In the genomic region with DNA sequence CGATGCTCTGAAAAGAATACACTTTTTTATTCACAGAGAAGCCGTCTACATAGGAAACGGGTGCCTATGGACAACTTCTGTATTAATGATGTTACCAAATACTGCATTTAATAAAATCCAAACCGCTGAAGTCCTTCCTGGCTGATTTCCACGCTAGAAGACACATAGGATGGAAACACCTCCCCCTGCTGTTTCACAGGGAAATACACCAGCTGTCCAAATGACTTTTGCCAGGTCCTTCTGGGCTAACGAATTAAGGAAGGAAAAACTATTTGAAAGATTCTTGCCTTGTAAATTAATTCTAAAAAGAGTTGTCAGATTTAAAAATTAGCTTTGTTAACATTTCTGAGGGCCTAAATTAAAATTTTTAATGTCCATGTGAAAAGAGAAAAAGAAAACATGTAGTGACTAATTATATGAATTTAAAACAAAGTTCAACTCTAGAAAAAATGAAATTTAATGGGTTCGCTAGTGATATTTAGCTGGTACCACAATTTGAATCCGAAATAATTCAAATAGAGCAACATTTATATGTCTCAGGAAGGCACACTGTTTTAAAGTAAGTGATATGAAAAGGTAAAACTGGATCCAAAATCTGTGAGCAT, we compare ENCODE assay signal across 8 cellular contexts.
DNase-seq lines count a peak whose midpoint lies in the region; ATAC-seq, FAIRE-seq and TF ChIP-seq lines count a peak whose summit lies in the region.

No MANE protein-coding gene starts in this region.

- BruUV-seq in mammary epithelial cell (replicated peaks; lab: Mats Ljungman, UMichigan), result no TSS peak

- DNase-seq in AG09309 (ENCODE audit: low read depth) (peak; percentile 41), NCI-H510A treated with DMSO at 0.1 percent for 48 hours (lab: John Stamatoyannopoulos, UW) (peak; percentile 93), mammary epithelial cell (no peak), kidney (no peak), thoracic aorta (ENCODE audit: low spot score) (no peak), T-helper 9 cell (no peak)

- no peak overlapping the region for H2AFZ ChIP-seq in mammary epithelial cell (ENCODE audit: low read depth, low read length)

- H3K27ac ChIP-seq in mammary epithelial cell (ENCODE audit: insufficient read depth, low read depth, low read length), result no peak overlapping the region
- no peak overlapping the region for H3K27ac ChIP-seq in kidney (ENCODE audit: low read depth in 2 of 2, low read length in 2 of 2)
- no peak overlapping the region for H3K27ac ChIP-seq in thoracic aorta

- WGBS in mammary epithelial cell (ENCODE audit: low coverage, missing lambda C conversion rate), result 60% methylated on average over 8 of the region's 8 CpGs

- H3K36me3 ChIP-seq in mammary epithelial cell (ENCODE audit: insufficient read depth, low read length) (no peaks in the 10 kb centered on the region), kidney (ENCODE audit: control insufficient read depth in 1 of 2, insufficient read depth in 2 of 2, low read length in 2 of 2) (no peaks in the 10 kb centered on the region), thoracic aorta (no peaks in the 10 kb centered on the region)

- peaks cover 18% of the 10 kb centered on the region for H3K4me1 ChIP-seq in mammary epithelial cell (ENCODE audit: insufficient read depth, low read length)
- H3K4me1 ChIP-seq in kidney (ENCODE audit: control insufficient read depth in 1 of 2, insufficient read depth in 1 of 2, low read depth in 1 of 2, low read length in 2 of 2), result peaks cover 13 to 23% of the 10 kb centered on the region in 2 donors
- peaks cover 0 to 23% of the 10 kb centered on the region in 2 donors for H3K4me1 ChIP-seq in thoracic aorta (ENCODE audit: control insufficient read depth in 1 of 2, low read depth in 2 of 2)

- H3K9me3 ChIP-seq in mammary epithelial cell (replicated peaks; ENCODE audit: insufficient read depth, low read length) (no peaks in the 10 kb centered on the region), kidney (ENCODE audit: control insufficient read depth in 1 of 2, low read length in 2 of 2) (no peaks in the 10 kb centered on the region), thoracic aorta (no peaks in the 10 kb centered on the region)

- intact Hi-C loops in mammary epithelial cell (cut with micrococcal nuclease), result loop anchor here (1.0 to 5.0 kb wide), 4 partner anchors 31 to 297 kb away; no protein-coding TSS in a partner anchor
- intact Hi-C loops in kidney (cut with DNase I), result no loop called here

- in situ Hi-C loops in mammary epithelial cell (cut with MboI; ENCODE audit: low sequenced_read_pairs in 2 of 2), result loop anchor here in 1 of 2 donors (25.0 kb wide), 1 partner anchor 109 kb away; no protein-coding TSS in a partner anchor

- ATAC-seq in thoracic aorta (ENCODE audit: insufficient number of reproducible peaks, low FRiP score, low read depth) (no peak), HG03378 (IDR thresholded peaks at IDR 0.05; ENCODE audit: unreplicated experiment) (no peak)

- H4K20me1 ChIP-seq in mammary epithelial cell (ENCODE audit: insufficient read depth, low read length), result no peaks in the 10 kb centered on the region

- FAIRE-seq in kidney (lab: Jason Lieb, UNC), result peak; percentile 49

- H3K4me3 ChIP-seq in AG09309 (ENCODE audit: control insufficient read depth, low read depth, low read length) (no peak overlapping the region), GM12875 (ENCODE audit: low read depth, low read length) (no peak overlapping the region), mammary epithelial cell (replicated peaks in 1 of 3; ENCODE audit: insufficient read depth in 1 of 3, low read depth in 2 of 3, low read length in 3 of 3) (no peak overlapping the region), kidney (ENCODE audit: low read length in 2 of 2) (no peak overlapping the region), thoracic aorta (no peak overlapping the region)

- H3K27me3 ChIP-seq in mammary epithelial cell (ENCODE audit: insufficient read depth, low read length) (no peaks in the 10 kb centered on the region), thoracic aorta (replicated peaks; ENCODE audit: insufficient read depth) (no peaks in the 10 kb centered on the region)

- CTCF ChIA-PET in mammary epithelial cell (lab: Charles Lee; ENCODE audit: low non-redundant PET), result interaction anchor here (0.7 kb wide), 2 partner anchors 88 to 631 kb away, joined by 3 read pairs; no protein-coding TSS in a partner anchor

- TF ChIP-seq CTCF in AG09309 (IDR thresholded peaks at IDR 0.05; ENCODE audit: control insufficient read depth, insufficient read depth, low read depth, low read length, missing control alignments) (peak; percentile 82), GM12875 (IDR thresholded peaks at IDR 0.05; ENCODE audit: borderline replicate concordance, insufficient read depth, low read depth, low read length) (peak; percentile 70), mammary epithelial cell (conservative IDR thresholded peaks at IDR 0.05 in 1 of 2, IDR thresholded peaks at IDR 0.05 in 1 of 2; ENCODE audit: extremely low read depth in 1 of 2, insufficient read depth in 1 of 2, low read depth in 1 of 2, low read length in 2 of 2) (peak; percentile 77 to 81), kidney (IDR thresholded peaks at IDR 0.05; ENCODE audit: borderline replicate concordance, extremely low read depth, insufficient read depth) (peak; percentile 72), thoracic aorta (IDR thresholded peaks at IDR 0.05) (peak; percentile 73)

- no peak overlapping the region for H3K4me2 ChIP-seq in mammary epithelial cell (ENCODE audit: insufficient read depth, low read depth, low read length)

- dilution Hi-C loops in mammary epithelial cell (cut with HindIII; ENCODE audit: low sequenced_read_pairs), result no loop called here

- H3K9ac ChIP-seq in mammary epithelial cell (ENCODE audit: insufficient read depth, low read length), result no peak overlapping the region
- no peak overlapping the region for H3K9ac ChIP-seq in kidney (ENCODE audit: low read length in 2 of 2)

- peaks cover 72% of the 10 kb centered on the region for H3K79me2 ChIP-seq in mammary epithelial cell (ENCODE audit: insufficient read depth, low read length)

Comparison
In these comparisons a context has a peak if more than half of its experiments do, and no peak if none do; other contexts are left out.
1. DNase-seq: peak in AG09309 (single experiment) and NCI-H510A treated with DMSO at 0.1 percent for 48 hours (single experiment); none in mammary epithelial cell (single experiment), kidney (single experiment), thoracic aorta (single experiment) and T-helper 9 cell (single experiment).
2. Peak in every context shown above with its lines, with median percentiles within 50 percentile points of each other: CTCF ChIP-seq.